In the genomic region with DNA sequence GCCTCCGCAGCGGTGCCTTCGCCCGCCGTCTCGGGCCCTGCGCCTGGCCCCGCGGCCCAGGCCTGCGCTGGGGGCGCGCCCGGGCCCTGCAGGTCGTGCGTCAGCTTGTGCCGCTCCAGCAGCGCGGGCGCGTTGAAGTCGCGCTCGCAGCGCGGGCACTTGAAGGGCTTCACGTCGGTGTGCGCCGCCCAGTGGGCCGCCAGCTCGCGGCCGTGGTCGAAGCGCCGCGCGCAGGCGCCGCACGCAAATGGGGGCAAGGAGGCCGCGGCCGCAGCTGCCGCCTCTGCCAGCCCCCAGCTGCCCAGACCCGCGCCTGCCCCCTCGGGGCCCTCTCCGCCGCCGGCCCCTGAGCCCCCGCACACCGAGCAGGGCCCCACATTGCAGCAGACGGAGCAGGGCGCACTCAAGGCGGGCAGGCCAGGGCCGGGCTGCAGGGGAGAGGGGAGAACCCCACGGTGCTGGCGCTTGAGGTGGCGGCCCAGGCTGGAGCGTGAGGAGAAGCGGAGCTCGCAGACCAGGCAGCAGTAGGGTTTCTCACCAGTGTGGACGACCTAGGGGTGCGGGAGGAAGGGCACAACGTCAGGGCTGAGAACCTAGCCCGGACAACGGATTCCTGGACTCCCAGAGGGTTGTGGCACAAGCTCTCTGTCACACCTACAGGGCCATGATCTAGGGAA, we compare ENCODE assay signal across 28 cellular contexts.
"Had no signal": no experiment of that assay in that cellular context is flagged by ENCODE, and none has a peak within 500 bp of the region (broad histone marks: within the 10 kb centered on the region; RNA-seq: fewer than 3 reads in every experiment).

No MANE protein-coding gene starts in this region.

- H3K27ac ChIP-seq: gastroesophageal sphincter, hepatocyte, vagina, WERI-Rb-1 had no signal

- H3K9me3 Mint-ChIP-seq: activated naive CD4-positive, alpha-beta T cell treated with anti-CD3 and anti-CD28 coated beads, Interleukin-2, amount 50 U/mL, for 24 hours; activated T-helper 17 cell treated with anti-CD3 and anti-CD28 coated beads, Interleukin-2, amount 50 U/mL, for 72 hours; immature natural killer cell; type B pancreatic cell had no signal

- H3K4me3 Mint-ChIP-seq: activated naive CD4-positive, alpha-beta T cell treated with anti-CD3 and anti-CD28 coated beads, Interleukin-2, amount 50 U/mL, for 24 hours; activated T-cell treated with anti-CD3 and anti-CD28 coated beads, Interleukin-2, amount 50 U/mL, for 4 hours; activated T-helper 17 cell treated with anti-CD3 and anti-CD28 coated beads, Interleukin-2, amount 50 U/mL, for 72 hours; immature natural killer cell; mesothelial cell of epicardium; naive B cell; T-helper 17 cell; type B pancreatic cell had no signal

- H3K4me3 ChIP-seq: gastroesophageal sphincter, hepatocyte, right atrium auricular region, smooth muscle cell, vagina had no signal

- H3K27me3 Mint-ChIP-seq: activated naive CD4-positive, alpha-beta T cell treated with anti-CD3 and anti-CD28 coated beads, Interleukin-2, amount 50 U/mL, for 24 hours; activated T-helper 17 cell treated with anti-CD3 and anti-CD28 coated beads, Interleukin-2, amount 50 U/mL, for 72 hours; naive B cell; T-helper 17 cell; type B pancreatic cell had no signal

- H3K27ac Mint-ChIP-seq: activated naive CD4-positive, alpha-beta T cell treated with anti-CD3 and anti-CD28 coated beads, Interleukin-2, amount 50 U/mL, for 24 hours; activated T-helper 17 cell treated with anti-CD3 and anti-CD28 coated beads, Interleukin-2, amount 50 U/mL, for 72 hours; immature natural killer cell; mesothelial cell of epicardium; naive B cell; T-helper 17 cell; type B pancreatic cell had no signal

- H2AFZ ChIP-seq: hepatocyte had no signal

- H3K27me3 ChIP-seq: gastroesophageal sphincter, hepatocyte, right atrium auricular region, vagina had no signal

- H3K79me2 ChIP-seq: hepatocyte had no signal

- H3K4me1 Mint-ChIP-seq: activated T-helper 17 cell treated with anti-CD3 and anti-CD28 coated beads, Interleukin-2, amount 50 U/mL, for 72 hours; mesothelial cell of epicardium had no signal

- ATAC-seq: activated CD4-positive, CD25-positive, alpha-beta regulatory T cell treated with anti-CD3 and anti-CD28 coated beads, Interleukin-2, amount 50 U/mL, for 24 hours; activated T-cell treated with anti-CD3 and anti-CD28 coated beads, Interleukin-2, amount 50 U/mL, for 4 hours; activated T-helper 17 cell treated with anti-CD3 and anti-CD28 coated beads, Interleukin-2, amount 50 U/mL, for 72 hours; gastroesophageal sphincter; left colon; T-helper 17 cell had no signal

- H3K4me2 ChIP-seq: hepatocyte, smooth muscle cell had no signal

- DNase-seq: activated CD4-positive, alpha-beta T cell treated with anti-CD3 and anti-CD28 coated beads for 48 hours; activated CD4-positive, alpha-beta T cell treated with anti-CD3 and anti-CD28 coated beads, Interleukin-2, amount 50 U/mL, for 48 hours; activated CD8-positive, alpha-beta memory T cell treated with anti-CD3 and anti-CD28 coated beads, Interleukin-2, amount 50 U/mL, for 4 hours; activated gamma-delta T cell treated with Interleukin-2 at 50 U/mL for 16 hours; activated T-cell treated with anti-CD3 and anti-CD28 coated beads, Interleukin-2, amount 50 U/mL, for 4 hours; anterior cingulate cortex; effector CD8-positive, alpha-beta T cell; erythroblast; immature natural killer cell; kidney; left colon; naive B cell; occipital lobe; stimulated activated CD4-positive, alpha-beta T cell treated with anti-CD3 and anti-CD28 coated beads, Interleukin-15, amount 100 ng/mL, for 24 hours; stimulated activated naive CD4-positive, alpha-beta T cell treated with Interleukin-2 at 50 U/mL for 16 hours; T-helper 17 cell; T1000; WERI-Rb-1 had no signal

- H3K4me1 ChIP-seq: vagina had no signal
